ENCODE assay signal across 10 cellular contexts in the genomic region with DNA sequence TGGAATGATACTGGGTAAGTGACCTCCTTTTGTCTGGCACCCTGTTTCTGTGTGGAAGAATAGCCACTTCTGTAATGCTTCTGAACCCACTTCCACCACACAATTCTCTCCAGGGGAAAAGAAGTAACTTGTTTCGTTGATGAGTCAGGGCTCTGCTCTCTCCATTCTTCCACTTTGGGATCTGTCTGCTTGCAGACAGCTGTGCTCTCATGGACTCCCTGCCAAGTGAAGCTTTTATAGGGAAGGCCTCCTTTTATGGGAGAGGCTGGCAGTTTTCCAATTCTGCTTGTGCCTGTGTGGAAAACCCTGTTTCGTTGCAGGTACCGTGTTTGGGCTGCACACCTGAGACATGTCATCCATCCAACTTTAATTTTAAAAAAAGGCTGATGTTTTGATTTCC.
DNase-seq lines count a peak whose midpoint lies in the region; ATAC-seq lines count a peak whose summit lies in the region.
"Had no signal": no experiment of that assay in that cellular context is flagged by ENCODE, and none has a peak within 500 bp of the region (broad histone marks: within the 10 kb centered on the region; RNA-seq: fewer than 3 reads in every experiment).

No MANE protein-coding gene starts in this region.

- DNase-seq in DMS 273 (lab: John Stamatoyannopoulos, UW; ENCODE audit: unreplicated experiment) (peak; percentile 92), M059J (ENCODE audit: low read depth) (peak; percentile 95), SK-N-MC (ENCODE audit: low read depth, low spot score) (peak; percentile 26), hepatic stellate cell (ENCODE audit: low spot score) (peak; percentile 26), OCI-M2 (lab: John Stamatoyannopoulos, UW; ENCODE audit: unreplicated experiment) (no peak), NCI-H526 (lab: John Stamatoyannopoulos, UW) (no peak)
- DNase-seq: DND-41, MV-4-11 had no signal

- H3K9ac ChIP-seq in SK-N-MC (ENCODE audit: insufficient read length) = no peak overlapping the region

- no peaks in the 10 kb centered on the region for H3K36me3 ChIP-seq in SK-N-MC (ENCODE audit: insufficient read depth, low read length)

- peak overlapping the region; percentile 48; the same call in 1 of the 2 replicates for H3K27ac ChIP-seq in SK-N-MC

- no peaks in the 10 kb centered on the region for H3K9me3 ChIP-seq in SK-N-MC (ENCODE audit: low read depth, low read length)

- H3K4me3 ChIP-seq in SK-N-MC = no peak overlapping the region; the same call in 1 of the 2 replicates

- ATAC-seq in HG03571 (IDR thresholded peaks at IDR 0.05; ENCODE audit: unreplicated experiment) = no peak
- ATAC-seq in GM18519 (IDR thresholded peaks at IDR 0.05; ENCODE audit: low FRiP score, unreplicated experiment) = no peak

Comparison
In these comparisons a context has a peak if more than half of its experiments do, and no peak if none do; other contexts are left out.
1. DNase-seq: peak in DMS 273 (single experiment), M059J (single experiment), SK-N-MC (single experiment) and hepatic stellate cell (single experiment); none in OCI-M2 (single experiment) and NCI-H526 (0 of 2).